8 cellular contexts compared by ENCODE assay signal in the genomic region with DNA sequence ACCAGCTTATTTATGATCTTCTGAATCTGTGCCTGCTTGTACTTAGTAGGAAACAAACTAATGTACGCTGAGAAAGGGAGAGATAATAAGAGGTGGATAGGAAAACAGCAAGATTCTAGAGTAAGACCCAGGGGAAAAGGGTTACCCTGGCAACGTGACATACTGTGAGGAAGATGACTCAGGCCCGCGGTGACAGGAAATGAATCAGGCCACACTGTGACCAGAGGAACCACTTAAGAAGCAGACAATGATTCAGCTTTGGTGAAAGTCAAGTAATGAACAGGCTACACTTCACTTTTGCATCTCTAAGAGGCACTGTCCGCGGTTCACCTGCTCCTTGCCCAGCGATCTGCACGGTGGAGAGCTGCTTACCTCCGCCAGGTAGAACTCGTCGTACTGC.
DNase-seq lines count a peak whose midpoint lies in the region; ATAC-seq and TF ChIP-seq lines count a peak whose summit lies in the region.

No MANE protein-coding gene starts in this region.

- no peak overlapping the region for H4K91ac ChIP-seq in trophoblast cell (ENCODE audit: low read depth, low read length)

- H3K4ac ChIP-seq in trophoblast cell (ENCODE audit: low read depth, low read length): no peak overlapping the region

- no peak overlapping the region for H2AFZ ChIP-seq in trophoblast cell (ENCODE audit: insufficient read depth, low read length, poor library complexity)

- no peaks in the 10 kb centered on the region for H3K79me2 ChIP-seq in trophoblast cell (ENCODE audit: control insufficient read depth, insufficient read depth, low read length, poor library complexity)

- intact Hi-C loops in left lung (cut with DNase I): no loop called here

- no peak overlapping the region for H3K4me2 ChIP-seq in trophoblast cell (ENCODE audit: low read length)

- no peak overlapping the region for H2BK120ac ChIP-seq in trophoblast cell (ENCODE audit: insufficient read depth, low read length, poor library complexity)

- in situ Hi-C loops in HAP-1 (cut with MboI; ENCODE audit: low sequenced_read_pairs): no loop called here

- peak; percentile 52 for DNase-seq in AG09309 (ENCODE audit: low read depth)
- DNase-seq in NOMO-1 treated with DMSO at 0.1 percent for 48 hours (lab: John Stamatoyannopoulos, UW; ENCODE audit: unreplicated experiment): peak; percentile 92
- DNase-seq in amniotic epithelial cell (ENCODE audit: low read depth): peak; percentile 73
- DNase-seq in trophoblast cell: peak; percentile 48 to 69
- no peak for DNase-seq in HAP-1 (ENCODE audit: low spot score in 2 of 2)
- DNase-seq in left lung: no peak

- H2BK5ac ChIP-seq in trophoblast cell (ENCODE audit: low read depth, low read length, poor library complexity): no peak overlapping the region

- H4K12ac ChIP-seq in trophoblast cell (ENCODE audit: low read depth, low read length): no peak overlapping the region

- H3K4me3 ChIP-seq in AG09309 (ENCODE audit: control insufficient read depth, low read depth, low read length): no peak overlapping the region
- no peak overlapping the region for H3K4me3 ChIP-seq in trophoblast cell (ENCODE audit: low read depth, low read length)
- H3K4me3 ChIP-seq in HAP-1: no peak overlapping the region
- no peak overlapping the region for H3K4me3 ChIP-seq in left lung

- no peak overlapping the region for H3K14ac ChIP-seq in trophoblast cell (ENCODE audit: low read length)

- H3K79me1 ChIP-seq in trophoblast cell (ENCODE audit: low read length): no peaks in the 10 kb centered on the region

- no peak overlapping the region for H2AK5ac ChIP-seq in trophoblast cell (ENCODE audit: low read length)

- H2BK12ac ChIP-seq in trophoblast cell (ENCODE audit: low read length): no peak overlapping the region

- no peaks in the 10 kb centered on the region for H3K9me3 ChIP-seq in trophoblast cell (ENCODE audit: insufficient read depth, low read depth, low read length)
- H3K9me3 ChIP-seq in HAP-1: no peaks in the 10 kb centered on the region
- no peaks in the 10 kb centered on the region for H3K9me3 ChIP-seq in left lung

- H3K9ac ChIP-seq in trophoblast cell (ENCODE audit: low read length): no peak overlapping the region

- no peak overlapping the region for H3K18ac ChIP-seq in trophoblast cell (ENCODE audit: low read length)

- WGBS in trophoblast cell (ENCODE audit: extremely low coverage, insufficient coverage, insufficient read length): no CpG with 5 or more reads among the region's 11 CpGs

- ATAC-seq in GM18870 (IDR thresholded peaks at IDR 0.05; ENCODE audit: unreplicated experiment) (peak; percentile 98), HG03039 (IDR thresholded peaks at IDR 0.05; ENCODE audit: unreplicated experiment) (peak; percentile 98), left lung (no peak)

- no peak overlapping the region for H3K27ac ChIP-seq in trophoblast cell (ENCODE audit: low read depth, low read length)
- H3K27ac ChIP-seq in left lung: no peak overlapping the region

- H3K4me1 ChIP-seq in trophoblast cell (ENCODE audit: control insufficient read depth in 1 of 2, insufficient read depth in 2 of 2, low read length in 2 of 2) (no peaks in the 10 kb centered on the region), HAP-1 (no peaks in the 10 kb centered on the region), left lung (no peaks in the 10 kb centered on the region)

- H3K27me3 ChIP-seq in trophoblast cell (ENCODE audit: insufficient read depth, low read length) (no peaks in the 10 kb centered on the region), HAP-1 (ENCODE audit: low read depth) (no peaks in the 10 kb centered on the region; the same call in 1 of the 2 replicates), left lung (no peaks in the 10 kb centered on the region)

- no peak overlapping the region for H3K23ac ChIP-seq in trophoblast cell (ENCODE audit: low read length)

- H4K8ac ChIP-seq in trophoblast cell (ENCODE audit: low read depth, low read length): no peak overlapping the region

- no peaks in the 10 kb centered on the region for H3K36me3 ChIP-seq in trophoblast cell (ENCODE audit: control insufficient read depth in 1 of 2, insufficient read depth in 2 of 2, low read length in 2 of 2)
- no peaks in the 10 kb centered on the region for H3K36me3 ChIP-seq in HAP-1 (replicated peaks)
- H3K36me3 ChIP-seq in left lung: no peaks in the 10 kb centered on the region

- no peak for TF ChIP-seq CTCF in AG09309 (IDR thresholded peaks at IDR 0.05; ENCODE audit: control insufficient read depth, insufficient read depth, low read depth, low read length, missing control alignments)
- no peak for TF ChIP-seq CTCF in left lung (IDR thresholded peaks at IDR 0.05)

Comparison
In these comparisons a context has a peak if more than half of its experiments do, and no peak if none do; other contexts are left out.
1. DNase-seq: peak in AG09309 (single experiment), NOMO-1 treated with DMSO at 0.1 percent for 48 hours (single experiment), amniotic epithelial cell (single experiment) and trophoblast cell (2 of 2); none in HAP-1 (0 of 2) and left lung (0 of 2).